Comparison of ENCODE assay signal across 25 cellular contexts in the genomic region with DNA sequence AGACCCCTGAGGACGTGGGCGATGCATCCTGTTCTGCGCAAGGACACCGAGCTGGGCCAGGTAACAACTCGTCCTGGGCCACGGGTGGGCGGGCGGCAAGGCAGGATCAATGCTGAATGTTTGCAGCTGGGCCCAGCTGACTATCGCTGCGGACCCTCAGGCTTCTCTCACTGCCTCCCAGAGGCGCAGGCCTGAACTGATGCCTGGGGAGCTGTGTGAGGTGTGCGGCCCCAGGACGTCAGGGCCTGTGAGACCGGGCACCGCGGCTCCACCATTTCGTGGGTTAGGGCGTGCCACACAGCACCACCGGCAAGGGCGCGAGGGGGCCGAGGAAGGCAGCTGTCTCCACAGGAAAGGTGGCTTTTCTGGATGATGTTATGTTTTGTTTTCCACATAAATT.
DNase-seq lines count a peak whose midpoint lies in the region; ATAC-seq and TF ChIP-seq lines count a peak whose summit lies in the region.
"Had no signal": no experiment of that assay in that cellular context is flagged by ENCODE, and none has a peak within 500 bp of the region (broad histone marks: within the 10 kb centered on the region; RNA-seq: fewer than 3 reads in every experiment).

No MANE protein-coding gene starts in this region.

- H2BK15ac ChIP-seq in mesenchymal stem cell (ENCODE audit: low read depth, poor library complexity, severe bottlenecking) = no peak overlapping the region

- H3K4me3 ChIP-seq in dorsolateral prefrontal cortex (no peak overlapping the region), mesenchymal stem cell (ENCODE audit: insufficient read depth in 1 of 2, low read depth in 1 of 2, low read length in 2 of 2) (no peak overlapping the region), A673 (ENCODE audit: low read depth, low read length, poor library complexity, severe bottlenecking) (no peak overlapping the region)
- H3K4me3 ChIP-seq: GM12878, transverse colon had no signal

- no peak overlapping the region for H3K4ac ChIP-seq in mesenchymal stem cell (ENCODE audit: low read depth in 1 of 2, low read length in 2 of 2)

- no peak overlapping the region for H3K18ac ChIP-seq in mesenchymal stem cell (ENCODE audit: low read depth in 1 of 2, low read length in 2 of 2)

- H3K9me3 ChIP-seq in mesenchymal stem cell (ENCODE audit: control insufficient read depth, low read length) (peaks cover 19% of the 10 kb centered on the region), A673 (ENCODE audit: low read depth, low read length, poor library complexity, severe bottlenecking) (no peaks in the 10 kb centered on the region)

- H3K27me3 ChIP-seq in dorsolateral prefrontal cortex (peaks cover 0 to 4% (median 0%) of the 10 kb centered on the region in 45 donors), mesenchymal stem cell (ENCODE audit: control insufficient read depth in 1 of 2, insufficient read depth in 1 of 2, low read length in 2 of 2) (peaks cover 0 to 3% of the 10 kb centered on the region in 2 experiments), A673 (replicated peaks; ENCODE audit: insufficient read depth, low read depth, low read length, poor library complexity) (no peaks in the 10 kb centered on the region)
- H3K27me3 ChIP-seq: transverse colon had no signal

- H2AK5ac ChIP-seq in mesenchymal stem cell (ENCODE audit: low read length, severe bottlenecking) = no peak overlapping the region

- no peak overlapping the region for H2BK120ac ChIP-seq in mesenchymal stem cell (ENCODE audit: low read depth, low read length)

- no peak overlapping the region for H4K8ac ChIP-seq in mesenchymal stem cell (ENCODE audit: low read length)

- no peak for TF ChIP-seq CTCF in dorsolateral prefrontal cortex (IDR thresholded peaks at IDR 0.05 in 54 of 56, conservative IDR thresholded peaks at IDR 0.05 in 2 of 56; ENCODE audit: low read depth in 1 of 56, partially characterized antibody in 56 of 56)
- TF ChIP-seq CTCF in type B pancreatic cell (conservative IDR thresholded peaks at IDR 0.05) = no peak
- no peak for TF ChIP-seq CTCF in A673 (conservative IDR thresholded peaks at IDR 0.05; ENCODE audit: low read depth, low read length)

- H3K27ac Mint-ChIP-seq in activated CD4-positive, alpha-beta memory T cell treated with anti-CD3 and anti-CD28 coated beads for 36 hours = no peak overlapping the region
- no peak overlapping the region for H3K27ac Mint-ChIP-seq in activated CD4-positive, alpha-beta memory T cell treated with anti-CD3 and anti-CD28 coated beads, Interleukin-2, amount 10 ng/mL, durations not matched to agents 7 days and 5 days
- peak overlapping the region; percentile 34 for H3K27ac Mint-ChIP-seq in type B pancreatic cell
- H3K27ac Mint-ChIP-seq in stimulated activated effector memory CD8-positive, alpha-beta T cell treated with anti-CD3 and anti-CD28 coated beads, Interleukin-12 subunit alpha, Interleukin-12 subunit beta, amount 100 ng/mL, for 72 hours = no peak overlapping the region
- H3K27ac Mint-ChIP-seq: activated naive CD8-positive, alpha-beta T cell; activated T-helper 2 cell treated with anti-CD3 and anti-CD28 coated beads, Interferon-gamma antibody, Interleukin-2, Interleukin-4, amounts not matched to agents 10 μg/mL and 5 μg/mL and 100 μg/mL, durations not matched to agents 14 hours and 24 hours and 36 hours; naive thymus-derived CD8-positive, alpha-beta T cell had no signal

- H2BK12ac ChIP-seq in mesenchymal stem cell (ENCODE audit: low read length in 2 of 2) = no peak overlapping the region

- no peak overlapping the region for H3K4me3 Mint-ChIP-seq in activated CD4-positive, alpha-beta memory T cell treated with anti-CD3 and anti-CD28 coated beads for 36 hours
- H3K4me3 Mint-ChIP-seq in activated CD4-positive, alpha-beta memory T cell treated with anti-CD3 and anti-CD28 coated beads, Interleukin-2, amount 10 ng/mL, durations not matched to agents 7 days and 5 days = no peak overlapping the region
- no peak overlapping the region for H3K4me3 Mint-ChIP-seq in type B pancreatic cell
- no peak overlapping the region for H3K4me3 Mint-ChIP-seq in stimulated activated effector memory CD8-positive, alpha-beta T cell treated with anti-CD3 and anti-CD28 coated beads, Interleukin-12 subunit alpha, Interleukin-12 subunit beta, amount 100 ng/mL, for 72 hours
- H3K4me3 Mint-ChIP-seq: activated naive CD8-positive, alpha-beta T cell; naive thymus-derived CD8-positive, alpha-beta T cell had no signal

- H3K4me1 Mint-ChIP-seq in activated CD4-positive, alpha-beta memory T cell treated with anti-CD3 and anti-CD28 coated beads for 36 hours (ENCODE audit: low read depth) = no peaks in the 10 kb centered on the region
- H3K4me1 Mint-ChIP-seq in activated CD4-positive, alpha-beta memory T cell treated with anti-CD3 and anti-CD28 coated beads, Interleukin-2, amount 10 ng/mL, durations not matched to agents 7 days and 5 days = no peaks in the 10 kb centered on the region
- peaks cover 20% of the 10 kb centered on the region for H3K4me1 Mint-ChIP-seq in type B pancreatic cell (ENCODE audit: unreplicated experiment)
- no peaks in the 10 kb centered on the region for H3K4me1 Mint-ChIP-seq in stimulated activated effector memory CD8-positive, alpha-beta T cell treated with anti-CD3 and anti-CD28 coated beads, Interleukin-12 subunit alpha, Interleukin-12 subunit beta, amount 100 ng/mL, for 72 hours
- H3K4me1 Mint-ChIP-seq: naive thymus-derived CD8-positive, alpha-beta T cell had no signal

- H3K9ac ChIP-seq in mesenchymal stem cell (ENCODE audit: low read length) = no peak overlapping the region

- H3K9me3 Mint-ChIP-seq in activated CD4-positive, alpha-beta memory T cell treated with anti-CD3 and anti-CD28 coated beads for 36 hours = peaks cover 20% of the 10 kb centered on the region
- peaks cover 16% of the 10 kb centered on the region for H3K9me3 Mint-ChIP-seq in activated CD4-positive, alpha-beta memory T cell treated with anti-CD3 and anti-CD28 coated beads, Interleukin-2, amount 10 ng/mL, durations not matched to agents 7 days and 5 days
- peaks cover 1% of the 10 kb centered on the region for H3K9me3 Mint-ChIP-seq in type B pancreatic cell
- H3K9me3 Mint-ChIP-seq in stimulated activated effector memory CD8-positive, alpha-beta T cell treated with anti-CD3 and anti-CD28 coated beads, Interleukin-12 subunit alpha, Interleukin-12 subunit beta, amount 100 ng/mL, for 72 hours = peaks cover 9% of the 10 kb centered on the region

- no peak overlapping the region for H2BK5ac ChIP-seq in mesenchymal stem cell (ENCODE audit: low read depth, low read length, poor library complexity, severe bottlenecking)

- H3K36me3 Mint-ChIP-seq in activated CD4-positive, alpha-beta memory T cell treated with anti-CD3 and anti-CD28 coated beads for 36 hours = peaks cover 12% of the 10 kb centered on the region
- no peaks in the 10 kb centered on the region for H3K36me3 Mint-ChIP-seq in activated CD4-positive, alpha-beta memory T cell treated with anti-CD3 and anti-CD28 coated beads, Interleukin-2, amount 10 ng/mL, durations not matched to agents 7 days and 5 days (ENCODE audit: low read depth)
- H3K36me3 Mint-ChIP-seq in type B pancreatic cell = no peaks in the 10 kb centered on the region
- no peaks in the 10 kb centered on the region for H3K36me3 Mint-ChIP-seq in stimulated activated effector memory CD8-positive, alpha-beta T cell treated with anti-CD3 and anti-CD28 coated beads, Interleukin-12 subunit alpha, Interleukin-12 subunit beta, amount 100 ng/mL, for 72 hours

- H3K36me3 ChIP-seq in mesenchymal stem cell (ENCODE audit: control insufficient read depth in 1 of 2, insufficient read depth in 2 of 2, low read depth in 1 of 2, low read length in 2 of 2) = no peaks in the 10 kb centered on the region
- H3K36me3 ChIP-seq in A673 (ENCODE audit: insufficient read depth, low read length, poor library complexity, severe bottlenecking) = no peaks in the 10 kb centered on the region
- H3K36me3 ChIP-seq: transverse colon had no signal

- 91% methylated on average over 22 of the region's 22 CpGs for WGBS in mesenchymal stem cell

- no peaks in the 10 kb centered on the region for H3K79me1 ChIP-seq in mesenchymal stem cell (replicated peaks; ENCODE audit: low read length, poor library complexity, severe bottlenecking)

- H3K27me3 Mint-ChIP-seq in activated CD4-positive, alpha-beta memory T cell treated with anti-CD3 and anti-CD28 coated beads for 36 hours = peaks cover 5% of the 10 kb centered on the region
- no peaks in the 10 kb centered on the region for H3K27me3 Mint-ChIP-seq in activated CD4-positive, alpha-beta memory T cell treated with anti-CD3 and anti-CD28 coated beads, Interleukin-2, amount 10 ng/mL, durations not matched to agents 7 days and 5 days
- no peaks in the 10 kb centered on the region for H3K27me3 Mint-ChIP-seq in type B pancreatic cell

- CTCF ChIA-PET in activated CD4-positive, alpha-beta memory T cell treated with anti-CD3 and anti-CD28 coated beads for 36 hours (lab: Charles Lee) = no interaction called here
- CTCF ChIA-PET in activated CD4-positive, alpha-beta memory T cell treated with anti-CD3 and anti-CD28 coated beads, Interleukin-2, amount 10 ng/mL, durations not matched to agents 7 days and 5 days (lab: Charles Lee) = no interaction called here
- CTCF ChIA-PET in A673 (lab: Charles Lee) = no interaction called here

- no peak overlapping the region for H3K4me2 ChIP-seq in mesenchymal stem cell (ENCODE audit: low read length, poor library complexity, severe bottlenecking)

- no peak overlapping the region for H3K23ac ChIP-seq in mesenchymal stem cell (ENCODE audit: low read length in 2 of 2)

- peak overlapping the region; percentile 66 for H4K91ac ChIP-seq in mesenchymal stem cell (ENCODE audit: low read length)

- no peaks in the 10 kb centered on the region for H3K4me1 ChIP-seq in mesenchymal stem cell (ENCODE audit: control insufficient read depth, insufficient read depth, low read depth, low read length)
- no peaks in the 10 kb centered on the region for H3K4me1 ChIP-seq in A673 (ENCODE audit: insufficient read depth, low read length, poor library complexity, severe bottlenecking)
- H3K4me1 ChIP-seq: transverse colon had no signal

- DNase-seq in activated CD4-positive, alpha-beta memory T cell treated with anti-CD3 and anti-CD28 coated beads for 36 hours = peak; percentile 4
- DNase-seq in activated CD4-positive, alpha-beta memory T cell treated with anti-CD3 and anti-CD28 coated beads, Interleukin-2, amount 10 ng/mL, durations not matched to agents 7 days and 5 days = no peak
- DNase-seq in dorsolateral prefrontal cortex = peak in 3 of 10 donors; percentile 20 to 26 (median 25)
- no peak for DNase-seq in mesenchymal stem cell
- peak; percentile 62 for DNase-seq in type B pancreatic cell (ENCODE audit: extremely low spot score, unreplicated experiment)
- DNase-seq in A673 (ENCODE audit: low spot score) = no peak
- DNase-seq in stimulated activated effector memory CD8-positive, alpha-beta T cell treated with anti-CD3 and anti-CD28 coated beads, Interleukin-12 subunit alpha, Interleukin-12 subunit beta, amount 100 ng/mL, for 72 hours (ENCODE audit: low spot score in 2 of 2) = no peak
- DNase-seq: activated T-cell treated with anti-CD3 and anti-CD28 coated beads for 4 hours; cortex of kidney; DMS153; HCEC 1CT; naive thymus-derived CD8-positive, alpha-beta T cell; NCI-H1436; NCI-H2081; NCI-H345; NCI-H69; SHP77; small intestine; stimulated activated CD4-positive, alpha-beta T cell treated with anti-CD3 and anti-CD28 coated beads, Interleukin-1b, Interleukin-23, amount 100 ng/mL, for 48 hours; transverse colon had no signal

- no peak for ATAC-seq in HG02973 (IDR thresholded peaks at IDR 0.05; ENCODE audit: unreplicated experiment)
- ATAC-seq in stimulated activated effector memory CD8-positive, alpha-beta T cell treated with anti-CD3 and anti-CD28 coated beads, Interleukin-12 subunit alpha, Interleukin-12 subunit beta, amount 100 ng/mL, for 72 hours = no peak
- ATAC-seq: GM12878; naive thymus-derived CD8-positive, alpha-beta T cell had no signal

- H3K27ac ChIP-seq in dorsolateral prefrontal cortex (peak overlapping the region in 43 of 59 donors; percentile 42 to 90 (median 77)), mesenchymal stem cell (ENCODE audit: low read length, poor library complexity, severe bottlenecking) (no peak overlapping the region), A673 (ENCODE audit: low read depth, low read length, poor library complexity, severe bottlenecking) (no peak overlapping the region)
- H3K27ac ChIP-seq: 22Rv1, transverse colon had no signal

- POLR2A ChIA-PET in activated CD4-positive, alpha-beta memory T cell treated with anti-CD3 and anti-CD28 coated beads for 36 hours (lab: Charles Lee) = no interaction called here
- POLR2A ChIA-PET in activated CD4-positive, alpha-beta memory T cell treated with anti-CD3 and anti-CD28 coated beads, Interleukin-2, amount 10 ng/mL, durations not matched to agents 7 days and 5 days (lab: Charles Lee) = no interaction called here
- POLR2A ChIA-PET in A673 (lab: Charles Lee; ENCODE audit: low non-redundant PET) = no interaction called here

- intact Hi-C loops in activated CD4-positive, alpha-beta memory T cell treated with anti-CD3 and anti-CD28 coated beads for 36 hours (cut with micrococcal nuclease) = no loop called here
- intact Hi-C loops in dorsolateral prefrontal cortex (cut with DNase I) (no loop called here), A673 (cut with micrococcal nuclease; ENCODE audit: unreplicated experiment) (no loop called here)

- no TSS peak for BruUV-seq in A673 (replicated peaks; lab: Mats Ljungman, UMichigan)

- H2AFZ ChIP-seq in mesenchymal stem cell (ENCODE audit: low read depth, low read length) = no peak overlapping the region

- no peak overlapping the region for H3K14ac ChIP-seq in mesenchymal stem cell (ENCODE audit: low read length in 2 of 2)

Comparison
In these comparisons a context has a peak if more than half of its experiments do, and no peak if none do; other contexts are left out.
1. DNase-seq: peak in activated CD4-positive, alpha-beta memory T cell treated with anti-CD3 and anti-CD28 coated beads for 36 hours (single experiment) and type B pancreatic cell (single experiment); none in activated CD4-positive, alpha-beta memory T cell treated with anti-CD3 and anti-CD28 coated beads, Interleukin-2, amount 10 ng/mL, durations not matched to agents 7 days and 5 days (single experiment), mesenchymal stem cell (single experiment), A673 (single experiment) and stimulated activated effector memory CD8-positive, alpha-beta T cell treated with anti-CD3 and anti-CD28 coated beads, Interleukin-12 subunit alpha, Interleukin-12 subunit beta, amount 100 ng/mL, for 72 hours (0 of 2).
2. H3K27ac ChIP-seq: peak in dorsolateral prefrontal cortex (43 of 59); none in mesenchymal stem cell (single experiment) and A673 (single experiment).